Comparison of ENCODE assay signal across 8 cellular contexts in genomic region chr1:150560011-150560438, GRCh38. TPM values are rescaled to one million over a fixed set of nuclear protein-coding genes. Genes with fewer than 3 reads are reported as not detected.
A peak's percentile ranks its signal among the peaks of the same experiment; 100 is the strongest.
DNase-seq lines count a peak whose midpoint lies in the region; ATAC-seq, FAIRE-seq and TF ChIP-seq lines count a peak whose summit lies in the region.

No MANE protein-coding gene starts in this region.

- H3K9me3 ChIP-seq in endothelial cell of umbilical vein (replicated peaks; ENCODE audit: control insufficient read depth, insufficient read depth, low read length) (no peaks in the 10 kb centered on the region), muscle layer of colon (ENCODE audit: low read length) (no peaks in the 10 kb centered on the region), stomach (no peaks in the 10 kb centered on the region)

- peak overlapping the region; percentile 23 for H3K9ac ChIP-seq in endothelial cell of umbilical vein (replicated peaks; ENCODE audit: extremely low read depth, insufficient read depth, low read length)
- H3K9ac ChIP-seq in muscle layer of colon (ENCODE audit: low read length) = peak overlapping the region; percentile 93

- peaks cover 4% of the 10 kb centered on the region for H3K36me3 Mint-ChIP-seq in activated CD8-positive, alpha-beta memory T cell treated with anti-CD3 and anti-CD28 coated beads, Interleukin-2, amount 10 ng/mL, durations not matched to agents 7 days and 5 days

- H3K4me3 ChIP-seq in AG09309 (ENCODE audit: control insufficient read depth, low read depth, low read length) (no peak overlapping the region), endothelial cell of umbilical vein (replicated peaks in 1 of 3; ENCODE audit: insufficient read depth in 1 of 3, low read depth in 1 of 3, low read length in 3 of 3) (no peak overlapping the region), muscle layer of colon (ENCODE audit: low read depth in 1 of 2, low read length in 2 of 2) (peak overlapping the region in 1 of 2 donors; percentile 85), stomach (peak overlapping the region; percentile 4 to 60 (median 40))

- H3K27me3 Mint-ChIP-seq in activated CD8-positive, alpha-beta memory T cell treated with anti-CD3 and anti-CD28 coated beads, Interleukin-2, amount 10 ng/mL, durations not matched to agents 7 days and 5 days = no peaks in the 10 kb centered on the region

- no peak for TF ChIP-seq EP300 in stomach (IDR thresholded peaks at IDR 0.05)

- no peaks in the 10 kb centered on the region for H3K9me1 ChIP-seq in endothelial cell of umbilical vein (replicated peaks; ENCODE audit: control insufficient read depth, extremely low read depth, insufficient read depth, low read length)

- intact Hi-C loops in endothelial cell of umbilical vein (cut with micrococcal nuclease) = loop anchor here (1.0 to 5.0 kb wide), 3 partner anchors 96 to 362 kb away; no protein-coding TSS in a partner anchor
- intact Hi-C loops in stomach (cut with DNase I; ENCODE audit: low total_unique reads) = no loop called here

- H3K27me3 ChIP-seq in endothelial cell of umbilical vein (ENCODE audit: control insufficient read depth in 2 of 2, insufficient read depth in 2 of 2, low read length in 2 of 2) (no peaks in the 10 kb centered on the region), muscle layer of colon (ENCODE audit: control insufficient read depth in 1 of 2, insufficient read depth in 2 of 2, low read length in 2 of 2) (no peaks in the 10 kb centered on the region), stomach (no peaks in the 10 kb centered on the region)

- peak; percentile 13 for ATAC-seq in activated CD8-positive, alpha-beta memory T cell treated with anti-CD3 and anti-CD28 coated beads, Interleukin-2, amount 10 ng/mL, durations not matched to agents 7 days and 5 days
- no peak for ATAC-seq in GM21367 (IDR thresholded peaks at IDR 0.05; ENCODE audit: unreplicated experiment)

- CTCF ChIA-PET in activated CD8-positive, alpha-beta memory T cell treated with anti-CD3 and anti-CD28 coated beads, Interleukin-2, amount 10 ng/mL, durations not matched to agents 7 days and 5 days (lab: Charles Lee) = interaction anchor here (0.6 to 12.0 kb wide), 44 partner anchors 8 to 721 kb away, joined by 3 to 297 read pairs (median 5); partner anchors contain the start of genes ADAMTSL4, CA14, CERS2 and CTSS
- CTCF ChIA-PET in endothelial cell of umbilical vein (lab: Charles Lee) = interaction anchor here (0.5 to 13.9 kb wide), 21 partner anchors 8 to 362 kb away, joined by 3 to 288 read pairs (median 7); partner anchors contain the start of genes ADAMTSL4, CTSK, ECM1 and ENSA

- H3K4me1 Mint-ChIP-seq in activated CD8-positive, alpha-beta memory T cell treated with anti-CD3 and anti-CD28 coated beads, Interleukin-2, amount 10 ng/mL, durations not matched to agents 7 days and 5 days = peaks cover 42% of the 10 kb centered on the region

- no peak overlapping the region for H2AFZ ChIP-seq in endothelial cell of umbilical vein (ENCODE audit: low read depth, low read length)

- peak overlapping the region; percentile 100 for H3K27ac Mint-ChIP-seq in activated CD8-positive, alpha-beta memory T cell treated with anti-CD3 and anti-CD28 coated beads, Interleukin-2, amount 10 ng/mL, durations not matched to agents 7 days and 5 days

- peak; percentile 74 for FAIRE-seq in endothelial cell of umbilical vein (lab: Jason Lieb, UNC)

- H3K36me3 ChIP-seq in endothelial cell of umbilical vein (ENCODE audit: control insufficient read depth in 2 of 2, extremely low read depth in 1 of 2, insufficient read depth in 2 of 2, low read length in 2 of 2) (peaks cover 0 to 4% of the 10 kb centered on the region in 2 experiments), muscle layer of colon (ENCODE audit: insufficient read depth, low read length) (peaks cover 13% of the 10 kb centered on the region), stomach (peaks cover 0 to 39% (median 34%) of the 10 kb centered on the region in 4 donors)

- peak overlapping the region; percentile 87 for H3K4me3 Mint-ChIP-seq in activated CD8-positive, alpha-beta memory T cell treated with anti-CD3 and anti-CD28 coated beads, Interleukin-2, amount 10 ng/mL, durations not matched to agents 7 days and 5 days

- TF ChIP-seq CTCF in AG09309 (IDR thresholded peaks at IDR 0.05; ENCODE audit: control insufficient read depth, insufficient read depth, low read depth, low read length, missing control alignments) (peak; percentile 93), endothelial cell of umbilical vein (IDR thresholded peaks at IDR 0.05; ENCODE audit: extremely low read depth in 1 of 2, insufficient read depth in 1 of 2, low read depth in 1 of 2, low read length in 2 of 2) (peak; percentile 94 to 96), stomach (IDR thresholded peaks at IDR 0.05) (peak in 5 of 7 experiments; percentile 86 to 97 (median 94))

- WGBS in stomach, 5 donors = 14 to 22% (median 17%) methylated on average over 9 of the region's 9 CpGs

- TF ChIP-seq POLR2A in endothelial cell of umbilical vein (IDR thresholded peaks at IDR 0.05; ENCODE audit: low read depth, low read length) (no peak), stomach (IDR thresholded peaks at IDR 0.05) (no peak)

- H3K79me2 ChIP-seq in endothelial cell of umbilical vein (ENCODE audit: control insufficient read depth, insufficient read depth, low read length) = peaks cover 4% of the 10 kb centered on the region

- H3K9me3 Mint-ChIP-seq in activated CD8-positive, alpha-beta memory T cell treated with anti-CD3 and anti-CD28 coated beads, Interleukin-2, amount 10 ng/mL, durations not matched to agents 7 days and 5 days (ENCODE audit: low read depth) = no peaks in the 10 kb centered on the region

- H3K27ac ChIP-seq in endothelial cell of umbilical vein (ENCODE audit: insufficient read depth, low read depth, low read length) (no peak overlapping the region), muscle layer of colon (ENCODE audit: low read depth, low read length) (peak overlapping the region; percentile 100), stomach (peak overlapping the region; percentile 21 to 100 (median 100))

- POLR2A ChIA-PET in endothelial cell of umbilical vein (lab: Charles Lee) = interaction anchor here (1.0 kb wide), 1 partner anchor 20 kb away, joined by 9 read pairs; the partner anchor contains the start of gene MCL1

- H3K4me2 ChIP-seq in endothelial cell of umbilical vein (ENCODE audit: insufficient read depth, low read length) = no peak overlapping the region

- H4K20me1 ChIP-seq in endothelial cell of umbilical vein (replicated peaks; ENCODE audit: control insufficient read depth, extremely low read depth, insufficient read depth, low read length) = no peaks in the 10 kb centered on the region

- dilution Hi-C loops in endothelial cell of umbilical vein (cut with MboI; ENCODE audit: extremely low pct_ligation_motif_present, low sequenced_read_pairs) = no loop called here

- no TSS peak for BruUV-seq in endothelial cell of umbilical vein (replicated peaks; lab: Mats Ljungman, UMichigan)

- H3K4me1 ChIP-seq in endothelial cell of umbilical vein (ENCODE audit: control insufficient read depth, extremely low read depth, insufficient read depth, low read length) = peaks cover 52% of the 10 kb centered on the region
- H3K4me1 ChIP-seq in muscle layer of colon (ENCODE audit: insufficient read depth, low read length) = peaks cover 53% of the 10 kb centered on the region
- peaks cover 52 to 83% (median 69%) of the 10 kb centered on the region in 4 donors for H3K4me1 ChIP-seq in stomach

- DNase-seq in AG09309 (ENCODE audit: low read depth) (no peak), H4 (ENCODE audit: low spot score) (peak; percentile 57), NCI-H774 (lab: John Stamatoyannopoulos, UW) (peak; percentile 16), endothelial cell of umbilical vein (ENCODE audit: low read depth, low spot score) (peak; percentile 68), stomach (peak; percentile 85)
- DNase-seq in activated CD8-positive, alpha-beta memory T cell treated with anti-CD3 and anti-CD28 coated beads, Interleukin-2, amount 10 ng/mL, durations not matched to agents 7 days and 5 days = peak; percentile 86

RNA-seq across cellular contexts. Expression of gene ADAMTSL4, which starts 10.8 kb away (rescaled TPM):
- 0.80 and 1.1 TPM in 2 replicates for total RNA-seq in H4 (2014; rRNA removed; shearing (Covaris generic))
- total RNA-seq in activated CD8-positive, alpha-beta memory T cell treated with anti-CD3 and anti-CD28 coated beads, Interleukin-2, amount 10 ng/mL, durations not matched to agents 7 days and 5 days = under 1 TPM; 0.18 to 0.35 TPM
- 0.37 and 0.73 TPM in 2 replicates for total RNA-seq in endothelial cell of umbilical vein
- polyA plus RNA-seq in endothelial cell of umbilical vein = 0.96 and 1.0 TPM in 2 replicates
- 0.67 and 0.75 TPM in 2 replicates for polyA plus RNA-seq in endothelial cell of umbilical vein (2011; cell fraction: cytosol; rRNA removed)
- 0.63 and 0.74 TPM in 2 replicates for polyA plus RNA-seq in endothelial cell of umbilical vein (2011; cell fraction: nucleus; rRNA removed)
- 3.0 and 3.6 TPM in 2 replicates for polyA plus RNA-seq in endothelial cell of umbilical vein (2012)
- polyA minus RNA-seq in endothelial cell of umbilical vein = 2.5 and 4.0 TPM in 2 replicates
- polyA minus RNA-seq in endothelial cell of umbilical vein (2011; cell fraction: cytosol; rRNA and poly(A)+ RNA removed) = 2.8 TPM
- 0.58 TPM in 1 of 2 replicates, not detected in the other for polyA minus RNA-seq in endothelial cell of umbilical vein (2011; cell fraction: nucleus; rRNA and poly(A)+ RNA removed)
- 10 to 100 TPM in 3 of 5 donors, 1 to 10 TPM in 2; 4.9 to 32.3 (median 11.7) TPM for total RNA-seq in stomach
- 10 to 100 TPM in 1 of 3 donors, 1 to 10 TPM in 2; 7.5 to 54.2 (median 8.7) TPM for polyA plus RNA-seq in stomach

RNA-seq across cellular contexts. Expression of gene MCL1, which starts 19.4 kb away (rescaled TPM):
- 95.2 and 98.6 TPM in 2 replicates for total RNA-seq in H4 (2014; rRNA removed; shearing (Covaris generic))
- total RNA-seq in activated CD8-positive, alpha-beta memory T cell treated with anti-CD3 and anti-CD28 coated beads, Interleukin-2, amount 10 ng/mL, durations not matched to agents 7 days and 5 days = 100 to 1,000 TPM; 373 to 408 TPM
- 186 and 212 TPM in 2 replicates for total RNA-seq in endothelial cell of umbilical vein
- 63.9 and 87.3 TPM in 2 replicates for polyA plus RNA-seq in endothelial cell of umbilical vein
- 71.3 and 83.7 TPM in 2 replicates for polyA plus RNA-seq in endothelial cell of umbilical vein (2011; cell fraction: cytosol; rRNA removed)
- polyA plus RNA-seq in endothelial cell of umbilical vein (2011; cell fraction: nucleus; rRNA removed) = 334 and 381 TPM in 2 replicates
- 120 and 171 TPM in 2 replicates for polyA plus RNA-seq in endothelial cell of umbilical vein (2012)
- polyA minus RNA-seq in endothelial cell of umbilical vein = 129 and 158 TPM in 2 replicates
- 105 TPM for polyA minus RNA-seq in endothelial cell of umbilical vein (2011; cell fraction: cytosol; rRNA and poly(A)+ RNA removed)
- 263 and 290 TPM in 2 replicates for polyA minus RNA-seq in endothelial cell of umbilical vein (2011; cell fraction: nucleus; rRNA and poly(A)+ RNA removed)
- total RNA-seq in stomach = 100 to 1,000 TPM in 4 of 5 donors, 10 to 100 TPM in 1; 87.5 to 330 (median 142) TPM
- 100 to 1,000 TPM in 2 of 3 donors, 10 to 100 TPM in 1; 77.7 to 127 (median 115) TPM for polyA plus RNA-seq in stomach

RNA-seq across cellular contexts. Expression of gene FALEC, which starts 44.5 kb away (rescaled TPM):
- total RNA-seq in H4 (2014; rRNA removed; shearing (Covaris generic)) = not detected in 2 replicates
- under 1 TPM in 1 of 2 experiments, not detected in 1; 0.59 TPM for total RNA-seq in activated CD8-positive, alpha-beta memory T cell treated with anti-CD3 and anti-CD28 coated beads, Interleukin-2, amount 10 ng/mL, durations not matched to agents 7 days and 5 days
- total RNA-seq in endothelial cell of umbilical vein = not detected in 2 replicates
- polyA plus RNA-seq in endothelial cell of umbilical vein = not detected in 2 replicates
- not detected in 2 replicates for polyA plus RNA-seq in endothelial cell of umbilical vein (2011; cell fraction: cytosol; rRNA removed)
- polyA plus RNA-seq in endothelial cell of umbilical vein (2011; cell fraction: nucleus; rRNA removed) = not detected in 2 replicates
- not detected in 2 replicates for polyA plus RNA-seq in endothelial cell of umbilical vein (2012)
- 0.42 TPM in 1 of 2 replicates, not detected in the other for polyA minus RNA-seq in endothelial cell of umbilical vein
- polyA minus RNA-seq in endothelial cell of umbilical vein (2011; cell fraction: cytosol; rRNA and poly(A)+ RNA removed) = not detected
- not detected in 2 replicates for polyA minus RNA-seq in endothelial cell of umbilical vein (2011; cell fraction: nucleus; rRNA and poly(A)+ RNA removed)
- not detected for total RNA-seq in stomach
- under 1 TPM in 1 of 3 donors, not detected in 2; 0.93 TPM for polyA plus RNA-seq in stomach

RNA-seq across cellular contexts. Expression of gene ECM1, which starts 52.1 kb away (rescaled TPM):
- total RNA-seq in H4 (2014; rRNA removed; shearing (Covaris generic)) = 27.5 and 28.6 TPM in 2 replicates
- 1 to 10 TPM; 1.0 to 1.3 TPM for total RNA-seq in activated CD8-positive, alpha-beta memory T cell treated with anti-CD3 and anti-CD28 coated beads, Interleukin-2, amount 10 ng/mL, durations not matched to agents 7 days and 5 days
- total RNA-seq in endothelial cell of umbilical vein (7.2 and 7.3 TPM in 2 replicates), stomach (10 to 100 TPM in 2 of 5 donors, 1 to 10 TPM in 3; 1.7 to 29.3 (median 6.5) TPM)
- polyA plus RNA-seq in endothelial cell of umbilical vein (16.6 and 20.5 TPM in 2 replicates), stomach (100 to 1,000 TPM in 1 of 3 donors, 1 to 10 TPM in 2; 3.1 to 345 (median 6.8) TPM)
- polyA plus RNA-seq in endothelial cell of umbilical vein (2011; cell fraction: cytosol; rRNA removed) = 8.3 and 10.8 TPM in 2 replicates
- polyA plus RNA-seq in endothelial cell of umbilical vein (2011; cell fraction: nucleus; rRNA removed) = 12.9 and 14.6 TPM in 2 replicates
- 8.8 and 12.4 TPM in 2 replicates for polyA plus RNA-seq in endothelial cell of umbilical vein (2012)
- polyA minus RNA-seq in endothelial cell of umbilical vein = 7.0 and 10.2 TPM in 2 replicates
- 3.7 TPM for polyA minus RNA-seq in endothelial cell of umbilical vein (2011; cell fraction: cytosol; rRNA and poly(A)+ RNA removed)
- 2.5 and 2.9 TPM in 2 replicates for polyA minus RNA-seq in endothelial cell of umbilical vein (2011; cell fraction: nucleus; rRNA and poly(A)+ RNA removed)

Comparison
In these comparisons a context has a peak if more than half of its experiments do, and no peak if none do; other contexts are left out.
1. H3K4me3 ChIP-seq: peak in stomach (4 of 4); none in AG09309 (single experiment) and endothelial cell of umbilical vein (0 of 3).
2. Peak in every context shown above with its lines, with median percentiles within 50 percentile points of each other: CTCF ChIP-seq.